In the genomic region with DNA sequence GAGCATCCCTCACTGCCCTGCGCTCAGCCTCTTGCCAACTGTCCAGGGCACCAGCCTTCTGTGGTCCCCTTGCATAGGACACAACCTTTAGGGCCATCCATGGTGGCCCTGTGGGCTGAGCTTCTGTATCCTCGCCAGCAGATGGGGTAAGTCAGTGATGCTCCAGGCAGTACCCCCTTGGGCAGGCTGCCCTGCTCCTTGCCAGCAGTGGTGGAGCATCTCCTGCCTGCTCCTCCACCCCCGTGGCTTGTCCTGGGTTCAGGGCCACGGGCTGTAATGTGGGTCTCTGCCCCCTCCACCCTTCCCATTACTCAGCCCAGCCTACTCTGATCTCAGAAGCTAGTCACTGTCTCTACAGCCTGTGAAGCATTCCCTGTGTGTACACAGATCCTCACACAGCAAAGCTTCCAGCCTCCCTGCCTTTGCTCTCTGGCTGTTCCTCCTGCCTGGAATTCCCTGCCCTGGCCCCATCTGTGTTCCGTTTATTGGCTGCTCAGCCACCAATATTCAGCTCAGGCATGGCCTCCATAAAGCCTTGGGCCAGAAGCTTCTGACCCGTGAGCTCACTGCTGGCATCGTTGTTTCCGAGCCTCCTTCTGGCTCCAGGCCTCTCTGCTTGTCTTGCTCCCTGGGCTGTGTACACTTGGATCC, we compare ENCODE assay signal across 8 cellular contexts.
DNase-seq lines count a peak whose midpoint lies in the region; ATAC-seq, FAIRE-seq and TF ChIP-seq lines count a peak whose summit lies in the region.

No MANE protein-coding gene starts in this region.

- peaks cover 10 to 14% of the 10 kb centered on the region in 2 donors for H3K27me3 Mint-ChIP-seq in natural killer cell treated with Interleukin-12 subunit alpha and Interleukin-12 subunit beta and Interleukin-15 and Interleukin-18, amount 100 ng/mL, for 72 hours

- ATAC-seq in natural killer cell treated with Interleukin-12 subunit alpha and Interleukin-12 subunit beta and Interleukin-15 and Interleukin-18, amount 100 ng/mL, for 72 hours: peak; percentile 26 to 43
- no peak for ATAC-seq in GM18511 (IDR thresholded peaks at IDR 0.05; ENCODE audit: unreplicated experiment)
- ATAC-seq in HG03045 (IDR thresholded peaks at IDR 0.05; ENCODE audit: unreplicated experiment): no peak

- no peak overlapping the region for H3K27ac Mint-ChIP-seq in natural killer cell treated with Interleukin-12 subunit alpha and Interleukin-12 subunit beta and Interleukin-15 and Interleukin-18, amount 100 ng/mL, for 72 hours

- TF ChIP-seq POLR2A in GM12891 (IDR thresholded peaks at IDR 0.05; ENCODE audit: low read depth, low read length): no peak

- H3K36me3 Mint-ChIP-seq in natural killer cell treated with Interleukin-12 subunit alpha and Interleukin-12 subunit beta and Interleukin-15 and Interleukin-18, amount 100 ng/mL, for 72 hours: no peaks in the 10 kb centered on the region

- no peaks in the 10 kb centered on the region for H3K4me1 Mint-ChIP-seq in natural killer cell treated with Interleukin-12 subunit alpha and Interleukin-12 subunit beta and Interleukin-15 and Interleukin-18, amount 100 ng/mL, for 72 hours (ENCODE audit: low read depth in 2 of 2)

- no peaks in the 10 kb centered on the region for H3K9me3 Mint-ChIP-seq in natural killer cell treated with Interleukin-12 subunit alpha and Interleukin-12 subunit beta and Interleukin-15 and Interleukin-18, amount 100 ng/mL, for 72 hours

- no peak overlapping the region for H3K4me3 Mint-ChIP-seq in natural killer cell treated with Interleukin-12 subunit alpha and Interleukin-12 subunit beta and Interleukin-15 and Interleukin-18, amount 100 ng/mL, for 72 hours

- no peak for FAIRE-seq in GM12891 (lab: Jason Lieb, UNC)

- DNase-seq in CD1c-positive myeloid dendritic cell (ENCODE audit: extremely low spot score) (peak; percentile 6), GM12891 (ENCODE audit: insufficient read length, low spot score) (peak; percentile 50), NCI-H774 (lab: John Stamatoyannopoulos, UW) (peak; percentile 39), dermis blood vessel endothelial cell (peak; percentile 66), SKM-1 (lab: John Stamatoyannopoulos, UW; ENCODE audit: unreplicated experiment) (no peak)
- no peak for DNase-seq in natural killer cell treated with Interleukin-12 subunit alpha and Interleukin-12 subunit beta and Interleukin-15 and Interleukin-18, amount 100 ng/mL, for 72 hours (ENCODE audit: low spot score)

TF ChIP-seq in GM12891, 5 proteins besides CTCF, POLR2A, EP300 and RAD21:
- TF ChIP-seq POLR2AphosphoS5 (IDR thresholded peaks at IDR 0.05; ENCODE audit: low read depth, low read length): no peak
- TF ChIP-seq TAF1 (IDR thresholded peaks at IDR 0.05; ENCODE audit: low read depth, low read length): no peak
- no peak for TF ChIP-seq PAX5 (IDR thresholded peaks at IDR 0.05; ENCODE audit: insufficient read depth, low read length, severe bottlenecking)
- no peak for TF ChIP-seq SPI1 (IDR thresholded peaks at IDR 0.05; ENCODE audit: low read depth, low read length)
- TF ChIP-seq POU2F2 (IDR thresholded peaks at IDR 0.05; ENCODE audit: low read depth, low read length): no peak

Comparison
In these comparisons a context has a peak if more than half of its experiments do, and no peak if none do; other contexts are left out.
1. DNase-seq: peak in CD1c-positive myeloid dendritic cell (single experiment), GM12891 (single experiment), NCI-H774 (single experiment) and dermis blood vessel endothelial cell (single experiment); none in natural killer cell treated with Interleukin-12 subunit alpha and Interleukin-12 subunit beta and Interleukin-15 and Interleukin-18, amount 100 ng/mL, for 72 hours (single experiment) and SKM-1 (single experiment).
2. ATAC-seq: peak in natural killer cell treated with Interleukin-12 subunit alpha and Interleukin-12 subunit beta and Interleukin-15 and Interleukin-18, amount 100 ng/mL, for 72 hours (2 of 2); none in GM18511 (single experiment) and HG03045 (single experiment).